In the genomic region with DNA sequence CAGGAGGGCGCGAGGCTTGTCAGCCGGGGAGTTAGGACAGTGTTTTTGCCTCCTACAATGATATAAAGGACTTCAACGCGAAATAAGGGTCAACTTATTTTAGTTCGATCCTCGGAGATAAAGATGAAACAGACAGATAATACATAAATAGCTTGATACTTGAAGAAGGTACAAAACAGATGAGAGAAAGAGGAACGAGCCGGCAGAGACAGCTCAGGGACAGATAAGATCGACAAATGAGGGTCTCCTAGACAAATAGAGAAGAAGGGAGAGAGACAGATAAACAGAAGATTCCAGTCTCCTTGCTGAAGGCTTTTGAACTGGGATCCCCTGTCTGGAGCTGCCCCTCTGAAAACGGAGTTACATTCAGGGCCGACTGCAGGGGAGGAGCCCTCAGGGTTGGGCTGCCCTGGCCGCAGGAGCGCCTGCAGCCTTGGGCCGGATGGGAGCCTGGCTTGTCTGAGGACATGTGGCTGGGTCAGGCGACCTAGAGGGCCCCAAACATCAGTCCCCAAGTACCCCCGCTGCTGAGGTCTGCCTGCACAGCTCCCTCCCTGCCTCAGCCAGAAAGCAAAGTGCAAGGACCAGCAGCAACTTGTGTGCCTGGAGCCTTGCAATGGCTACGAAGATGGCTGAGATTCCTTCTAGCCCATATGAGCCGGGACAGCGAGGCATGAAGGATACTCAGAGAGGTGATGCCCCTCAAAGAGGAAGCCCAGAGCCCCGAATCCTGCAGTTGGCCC, we compare ENCODE assay signal across 14 cellular contexts. TPM values are rescaled to one million over a fixed set of nuclear protein-coding genes. Genes with fewer than 3 reads are reported as not detected.
DNase-seq lines count a peak whose midpoint lies in the region; ATAC-seq and TF ChIP-seq lines count a peak whose summit lies in the region.
"Had no signal": no experiment of that assay in that cellular context is flagged by ENCODE, and none has a peak within 500 bp of the region (broad histone marks: within the 10 kb centered on the region; RNA-seq: fewer than 3 reads in every experiment).

No MANE protein-coding gene starts in this region.

- DNase-seq in DMS53 (lab: John Stamatoyannopoulos, UW) (peak; percentile 31), DMS53 treated with DMSO at 0.1 percent for 48 hours (lab: John Stamatoyannopoulos, UW; ENCODE audit: unreplicated experiment) (no peak), nephron progenitor cell (no peak), hepatocyte (ENCODE audit: low spot score) (no peak), NCI-H748 (lab: John Stamatoyannopoulos, UW; ENCODE audit: unreplicated experiment) (no peak)
- DNase-seq in activated T-cell treated with anti-CD3 and anti-CD28 coated beads, Interleukin-2, amount 50 U/mL, for 72 hours = no peak
- no peak for DNase-seq in effector CD4-positive, alpha-beta T cell
- DNase-seq: central memory CD4-positive, alpha-beta T cell; foreskin keratinocyte; left ventricle myocardium superior had no signal

- H3K9me3 Mint-ChIP-seq in activated T-cell treated with anti-CD3 and anti-CD28 coated beads, Interleukin-2, amount 50 U/mL, for 72 hours = no peaks in the 10 kb centered on the region
- no peaks in the 10 kb centered on the region for H3K9me3 Mint-ChIP-seq in nephron progenitor cell

- no peak for ATAC-seq in activated T-cell treated with anti-CD3 and anti-CD28 coated beads, Interleukin-2, amount 50 U/mL, for 72 hours (replicated peaks in 1 of 2)

- WGBS in hepatocyte (ENCODE audit: low lambda C conversion rate, missing lambda C conversion rate) = 17% methylated on average over 21 of the region's 21 CpGs

- H3K4me3 ChIP-seq in HEK293 (ENCODE audit: low read depth, low read length) (no peak overlapping the region), hepatocyte (no peak overlapping the region)

- no peak overlapping the region for H2AFZ ChIP-seq in hepatocyte

- CTCF ChIA-PET in HEK293 (lab: Yijun Ruan, JAX) = interaction anchor here (0.5 to 1.3 kb wide), 10 partner anchors 8 to 1233 kb away, joined by 3 to 5 read pairs (median 3); a partner anchor contains a TSS

- peak overlapping the region; percentile 82 for H3K27ac Mint-ChIP-seq in activated T-cell treated with anti-CD3 and anti-CD28 coated beads, Interleukin-2, amount 50 U/mL, for 72 hours
- H3K27ac Mint-ChIP-seq in nephron progenitor cell = no peak overlapping the region

- H3K27ac ChIP-seq in HEK293 (ENCODE audit: extremely low read depth, low read depth, low read length) (no peak overlapping the region), hepatocyte (no peak overlapping the region)
- H3K27ac ChIP-seq: foreskin keratinocyte, HL-60 had no signal

- peaks cover 7% of the 10 kb centered on the region for H3K4me1 ChIP-seq in HEK293 (ENCODE audit: control insufficient read depth, insufficient read depth, low read length)
- H3K4me1 ChIP-seq in hepatocyte (ENCODE audit: insufficient read depth) = peaks cover 34% of the 10 kb centered on the region
- H3K4me1 ChIP-seq: foreskin keratinocyte had no signal

- H4K20me1 ChIP-seq in hepatocyte (ENCODE audit: insufficient read depth, poor library complexity, severe bottlenecking) = no peaks in the 10 kb centered on the region

- H3K27me3 Mint-ChIP-seq in activated T-cell treated with anti-CD3 and anti-CD28 coated beads, Interleukin-2, amount 50 U/mL, for 72 hours (ENCODE audit: low read depth) = peaks cover 83% of the 10 kb centered on the region
- H3K27me3 Mint-ChIP-seq in nephron progenitor cell (ENCODE audit: low read depth, poor library complexity) = peaks cover 88% of the 10 kb centered on the region

- H3K4me3 Mint-ChIP-seq in activated T-cell treated with anti-CD3 and anti-CD28 coated beads, Interleukin-2, amount 50 U/mL, for 72 hours = peak overlapping the region; percentile 79 to 85
- H3K4me3 Mint-ChIP-seq in nephron progenitor cell = peak overlapping the region; percentile 86

- H3K79me2 ChIP-seq in hepatocyte = no peaks in the 10 kb centered on the region

- POLR2A ChIA-PET in HEK293 (lab: Yijun Ruan, JAX) = interaction anchor here (1.3 to 1.5 kb wide), 3 partner anchors 16 to 303 kb away, joined by 3 to 4 read pairs (median 4); a partner anchor contains a TSS

- peaks cover 65% of the 10 kb centered on the region for H3K4me1 Mint-ChIP-seq in activated T-cell treated with anti-CD3 and anti-CD28 coated beads, Interleukin-2, amount 50 U/mL, for 72 hours (ENCODE audit: low read depth)
- peaks cover 45% of the 10 kb centered on the region for H3K4me1 Mint-ChIP-seq in nephron progenitor cell

- peaks cover 95% of the 10 kb centered on the region for H3K27me3 ChIP-seq in hepatocyte

- H3K9me2 ChIP-seq in hepatocyte (replicated peaks; ENCODE audit: insufficient read depth) = no peaks in the 10 kb centered on the region

- no peak for TF ChIP-seq CTCF in HEK293 (tag by site-specific recombination; IDR thresholded peaks at IDR 0.05)
- TF ChIP-seq CTCF in nephron progenitor cell (IDR thresholded peaks at IDR 0.05) = no peak
- TF ChIP-seq CTCF in hepatocyte (IDR thresholded peaks at IDR 0.05; ENCODE audit: poor library complexity) = no peak

- no peak overlapping the region for H3K4me2 ChIP-seq in hepatocyte

- peaks cover 0 to 3% of the 10 kb centered on the region in 2 donors for H3K36me3 Mint-ChIP-seq in activated T-cell treated with anti-CD3 and anti-CD28 coated beads, Interleukin-2, amount 50 U/mL, for 72 hours (ENCODE audit: insufficient read depth in 2 of 2)
- no peaks in the 10 kb centered on the region for H3K36me3 Mint-ChIP-seq in nephron progenitor cell (ENCODE audit: low read depth)

- H3K36me3 ChIP-seq in HEK293 (ENCODE audit: control insufficient read depth in 2 of 2, insufficient read depth in 1 of 2, low read length in 2 of 2) = no peaks in the 10 kb centered on the region
- no peaks in the 10 kb centered on the region for H3K36me3 ChIP-seq in hepatocyte (replicated peaks; ENCODE audit: insufficient read depth, low read depth)

- H3K9me3 ChIP-seq in HEK293 (ENCODE audit: control insufficient read depth, insufficient read depth, low read depth, low read length) (no peaks in the 10 kb centered on the region), hepatocyte (ENCODE audit: low read depth) (no peaks in the 10 kb centered on the region)

TF ChIP-seq in HEK293, 187 proteins besides CTCF, POLR2A, EP300 and RAD21:
- TF ChIP-seq RBAK (tag by site-specific recombination; IDR thresholded peaks at IDR 0.05) (no peak), ZBTB17 (tag by site-specific recombination; IDR thresholded peaks at IDR 0.05) (peak; percentile 20), ZNF37A (tag by site-specific recombination; IDR thresholded peaks at IDR 0.05) (no peak), ZNF335 (tag by site-specific recombination; conservative IDR thresholded peaks at IDR 0.05) (0 out of 2 replicates have a peak, but pooled peaks have one; percentile 11), ZNF112 (tag by site-specific recombination; IDR thresholded peaks at IDR 0.05) (no peak), GLIS2 (tag by site-specific recombination; IDR thresholded peaks at IDR 0.05) (no peak; the same call in 1 of the 2 replicates), ZNF366 (tag by site-specific recombination; conservative IDR thresholded peaks at IDR 0.05) (0 out of 2 replicates have a peak, but pooled peaks have one; percentile 15), ZNF24 (tag by site-specific recombination; IDR thresholded peaks at IDR 0.05) (no peak), ZNF837 (tag by site-specific recombination; IDR thresholded peaks at IDR 0.05) (no peak), ZNF266 (tag by site-specific recombination; IDR thresholded peaks at IDR 0.05; ENCODE audit: low read depth) (no peak), ZBTB20 (tag by site-specific recombination; IDR thresholded peaks at IDR 0.05) (peak; percentile 21; the same call in 1 of the 2 replicates), GLI4 (tag by site-specific recombination; IDR thresholded peaks at IDR 0.05) (no peak)
- TF ChIP-seq, protein P1, sequence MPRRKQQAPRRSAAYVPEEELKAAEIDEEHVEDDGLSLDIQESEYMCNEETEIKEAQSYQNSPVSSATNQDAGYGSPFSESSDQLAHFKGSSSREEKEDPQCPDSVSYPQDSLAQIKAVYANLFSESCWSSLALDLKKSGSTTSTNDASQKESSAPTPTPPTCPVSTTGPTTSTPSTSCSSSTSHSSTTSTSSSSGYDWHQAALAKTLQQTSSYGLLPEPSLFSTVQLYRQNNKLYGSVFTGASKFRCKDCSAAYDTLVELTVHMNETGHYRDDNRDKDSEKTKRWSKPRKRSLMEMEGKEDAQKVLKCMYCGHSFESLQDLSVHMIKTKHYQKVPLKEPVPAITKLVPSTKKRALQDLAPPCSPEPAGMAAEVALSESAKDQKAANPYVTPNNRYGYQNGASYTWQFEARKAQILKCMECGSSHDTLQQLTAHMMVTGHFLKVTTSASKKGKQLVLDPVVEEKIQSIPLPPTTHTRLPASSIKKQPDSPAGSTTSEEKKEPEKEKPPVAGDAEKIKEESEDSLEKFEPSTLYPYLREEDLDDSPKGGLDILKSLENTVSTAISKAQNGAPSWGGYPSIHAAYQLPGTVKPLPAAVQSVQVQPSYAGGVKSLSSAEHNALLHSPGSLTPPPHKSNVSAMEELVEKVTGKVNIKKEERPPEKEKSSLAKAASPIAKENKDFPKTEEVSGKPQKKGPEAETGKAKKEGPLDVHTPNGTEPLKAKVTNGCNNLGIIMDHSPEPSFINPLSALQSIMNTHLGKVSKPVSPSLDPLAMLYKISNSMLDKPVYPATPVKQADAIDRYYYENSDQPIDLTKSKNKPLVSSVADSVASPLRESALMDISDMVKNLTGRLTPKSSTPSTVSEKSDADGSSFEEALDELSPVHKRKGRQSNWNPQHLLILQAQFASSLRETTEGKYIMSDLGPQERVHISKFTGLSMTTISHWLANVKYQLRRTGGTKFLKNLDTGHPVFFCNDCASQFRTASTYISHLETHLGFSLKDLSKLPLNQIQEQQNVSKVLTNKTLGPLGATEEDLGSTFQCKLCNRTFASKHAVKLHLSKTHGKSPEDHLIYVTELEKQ (tag by site-specific recombination; IDR thresholded peaks at IDR 0.05; ENCODE audit: borderline replicate concordance) = no peak

RNA-seq across cellular contexts. Expression of a gene that starts 1.0 kb away (rescaled TPM):
- total RNA-seq in activated T-cell treated with anti-CD3 and anti-CD28 coated beads, Interleukin-2, amount 50 U/mL, for 72 hours = under 1 TPM; 0.31 to 0.95 TPM
- 0.12 and 0.23 TPM in 2 replicates for total RNA-seq in hepatocyte
- 0.26 and 0.52 TPM in 2 replicates for polyA plus RNA-seq in hepatocyte
- total RNA-seq: A172, foreskin keratinocyte had no signal

RNA-seq across cellular contexts. Expression of a gene that starts 15.5 kb away (rescaled TPM):
- not detected for total RNA-seq in activated T-cell treated with anti-CD3 and anti-CD28 coated beads, Interleukin-2, amount 50 U/mL, for 72 hours
- not detected in 2 replicates for total RNA-seq in hepatocyte
- polyA plus RNA-seq in hepatocyte = not detected in 2 replicates
- total RNA-seq: A172; activated CD8-positive, alpha-beta memory T cell treated with anti-CD3 and anti-CD28 coated beads for 36 hours; foreskin keratinocyte; left ventricle myocardium superior had no signal
- polyA plus RNA-seq: foreskin keratinocyte had no signal
